Comparison of ENCODE assay signal across 1 cellular context in genomic region chr16:15888072-15888976, GRCh38.
TF ChIP-seq lines count a peak whose summit lies in the region.

Gene CEP20 (minus strand): TSS chr16:15888603. CDS start chr16:15888585, 18 bp downstream.

TF ChIP-seq in HEK293, 187 proteins besides CTCF, POLR2A, EP300 and RAD21 (continued from another document and continues in another):
- TF ChIP-seq PBX3 (CRISPR knock-in tag; IDR thresholded peaks at IDR 0.05) (no peak; the same call in 1 of the 2 replicates), ZNF350 (tag by site-specific recombination; IDR thresholded peaks at IDR 0.05) (no peak), ZBTB1 (tag by site-specific recombination; IDR thresholded peaks at IDR 0.05) (no peak), ZNF501 (tag by site-specific recombination; IDR thresholded peaks at IDR 0.05) (no peak), GLI4 (tag by site-specific recombination; IDR thresholded peaks at IDR 0.05) (0 out of 2 replicates have a peak, but pooled peaks have one; percentile 76), SETDB1 (IDR thresholded peaks at IDR 0.05; ENCODE audit: insufficient read length, low read length) (no peak), ZNF518A (tag by site-specific recombination; conservative IDR thresholded peaks at IDR 0.05; ENCODE audit: low read depth) (no peak), MZF1 (tag by site-specific recombination; IDR thresholded peaks at IDR 0.05; ENCODE audit: borderline replicate concordance) (no peak), ZNF701 (tag by site-specific recombination; IDR thresholded peaks at IDR 0.05) (no peak), AEBP2 (tag by site-specific recombination; IDR thresholded peaks at IDR 0.05; ENCODE audit: borderline replicate concordance) (no peak), ZNF221 (tag by site-specific recombination; IDR thresholded peaks at IDR 0.05; ENCODE audit: borderline replicate concordance) (no peak), ZNF580 (tag by site-specific recombination; IDR thresholded peaks at IDR 0.05) (peak; percentile 63; the same call in 1 of the 2 replicates), ZNF785 (tag by site-specific recombination; IDR thresholded peaks at IDR 0.05) (no peak), BCL11A (tag by site-specific recombination; IDR thresholded peaks at IDR 0.05; ENCODE audit: low read depth) (no peak), ZBTB11 (tag by site-specific recombination; conservative IDR thresholded peaks at IDR 0.05; ENCODE audit: low read depth) (no peak), ZNF24 (tag by site-specific recombination; IDR thresholded peaks at IDR 0.05) (peak; percentile 46; the same call in 1 of the 2 replicates), ZNF777 (tag by site-specific recombination; IDR thresholded peaks at IDR 0.05; ENCODE audit: borderline replicate concordance) (no peak), GFI1B (tag by site-specific recombination; IDR thresholded peaks at IDR 0.05) (no peak), ZSCAN4 (tag by site-specific recombination; IDR thresholded peaks at IDR 0.05) (no peak), BCL11B (tag by site-specific recombination; IDR thresholded peaks at IDR 0.05; ENCODE audit: low read depth) (no peak), ZNF274 (IDR thresholded peaks at IDR 0.05; ENCODE audit: low read length) (no peak), ZNF274 (tag by site-specific recombination; IDR thresholded peaks at IDR 0.05; ENCODE audit: borderline replicate concordance) (no peak), ZNF423 (tag by site-specific recombination; IDR thresholded peaks at IDR 0.05) (no peak), ZNF23 (tag by site-specific recombination; IDR thresholded peaks at IDR 0.05; ENCODE audit: borderline replicate concordance) (no peak), ZNF140 (tag by site-specific recombination; IDR thresholded peaks at IDR 0.05) (no peak), PRDM10 (tag by site-specific recombination; IDR thresholded peaks at IDR 0.05) (peak; percentile 77), HOXD13 (CRISPR knock-in tag; IDR thresholded peaks at IDR 0.05; ENCODE audit: borderline replicate concordance) (peak; percentile 100), ATF2 (tag by site-specific recombination; IDR thresholded peaks at IDR 0.05; ENCODE audit: low read depth) (no peak), ZNF366 (tag by site-specific recombination; conservative IDR thresholded peaks at IDR 0.05) (no peak), ZNF514 (tag by site-specific recombination; IDR thresholded peaks at IDR 0.05) (no peak), ZNF664 (tag by site-specific recombination; IDR thresholded peaks at IDR 0.05) (no peak), ZNF645 (tag by site-specific recombination; IDR thresholded peaks at IDR 0.05) (no peak), GLIS1 (tag by site-specific recombination; IDR thresholded peaks at IDR 0.05) (peak; percentile 77), KLF1 (tag by site-specific recombination; IDR thresholded peaks at IDR 0.05) (peak; percentile 15; the same call in 1 of the 2 replicates), IKZF3 (tag by site-specific recombination; IDR thresholded peaks at IDR 0.05) (no peak), ZNF707 (tag by site-specific recombination; IDR thresholded peaks at IDR 0.05) (no peak), HIC1 (tag by site-specific recombination; IDR thresholded peaks at IDR 0.05) (no peak), ZNF558 (tag by site-specific recombination; IDR thresholded peaks at IDR 0.05) (no peak), ZNF585B (tag by site-specific recombination; IDR thresholded peaks at IDR 0.05) (no peak)
